Comparison of ENCODE assay signal across 7 cellular contexts in genomic region chr10:133554600-133554999, GRCh38. TPM values are rescaled to one million over a fixed set of nuclear protein-coding genes. Genes with fewer than 3 reads are reported as not detected.
"Had no signal": no experiment of that assay in that cellular context is flagged by ENCODE, and none has a peak within 500 bp of the region (broad histone marks: within the 10 kb centered on the region; RNA-seq: fewer than 3 reads in every experiment).

No MANE protein-coding gene starts in this region.

- H3K27ac ChIP-seq: HL-60 had no signal

- DNase-seq: IMR-90, KBM-7 had no signal

- H3K4me3 ChIP-seq: K562 had no signal

- FAIRE-seq: HepG2, HTR-8/SVneo, K562 had no signal

RNA-seq across cellular contexts. Expression of gene SYCE1, which starts 10.8 kb away (rescaled TPM):
- total RNA-seq: HepG2, HT-29, IMR-90, K562 had no signal

RNA-seq across cellular contexts. Expression of gene CYP2E1, which starts 27.4 kb away (rescaled TPM):
- total RNA-seq: HT-29 had no signal
